Comparison of ENCODE assay signal across 31 cellular contexts in genomic region chr1:221989741-221990140, GRCh38.
"Had no signal": no experiment of that assay in that cellular context is flagged by ENCODE, and none has a peak within 500 bp of the region (broad histone marks: within the 10 kb centered on the region; RNA-seq: fewer than 3 reads in every experiment).

No MANE protein-coding gene starts in this region.

- H3K36me3 ChIP-seq: adrenal gland, cardiac muscle cell, heart right ventricle, neural progenitor cell, thyroid gland, upper lobe of left lung, vagina had no signal

- ATAC-seq: activated naive CD4-positive, alpha-beta T cell treated with anti-CD3 and anti-CD28 coated beads, Interleukin-2, amount 50 U/mL, for 72 hours; heart right ventricle; natural killer cell; right cardiac atrium; stimulated activated memory B cell treated with anti-CD40 and anti-IgM and Interleukin-4, amounts not matched to agents 10 μg/mL and 1 μg/mL and 100 μg/mL, for 72 hours; stimulated activated naive CD8-positive, alpha-beta T cell treated with anti-CD3 and anti-CD28 coated beads, Interleukin-15, amount 100 ng/mL, for 72 hours had no signal

- H3K4me1 ChIP-seq: adrenal gland, neural progenitor cell, thyroid gland, vagina had no signal

- H3K4me2 ChIP-seq: neural progenitor cell had no signal

- H3K4me3 ChIP-seq: adrenal gland, cardiac muscle cell, coronary artery, dorsolateral prefrontal cortex, heart right ventricle, neural progenitor cell, thyroid gland, upper lobe of left lung, vagina had no signal

- H3K27ac ChIP-seq: adrenal gland, cardiac muscle cell, coronary artery, dorsolateral prefrontal cortex, heart right ventricle, neural progenitor cell, thyroid gland, upper lobe of left lung, vagina, VCaP had no signal

- H3K27me3 Mint-ChIP-seq: brain; memory B cell; stimulated activated memory B cell treated with anti-CD40 and anti-IgM and Interleukin-4, amounts not matched to agents 10 μg/mL and 1 μg/mL and 100 μg/mL, for 72 hours had no signal

- H3K36me3 Mint-ChIP-seq: brain; memory B cell; neural progenitor cell; stimulated activated memory B cell treated with anti-CD40 and anti-IgM and Interleukin-4, amounts not matched to agents 10 μg/mL and 1 μg/mL and 100 μg/mL, for 72 hours had no signal

- H3K27me3 ChIP-seq: adrenal gland, cardiac muscle cell, dorsolateral prefrontal cortex, heart right ventricle, neural progenitor cell, thyroid gland, upper lobe of left lung, vagina had no signal

- H3K27ac Mint-ChIP-seq: activated naive CD4-positive, alpha-beta T cell treated with anti-CD3 and anti-CD28 coated beads, Interleukin-2, amount 50 U/mL, for 72 hours; activated T-helper 1 cell treated with anti-CD3 and anti-CD28 coated beads, Interleukin-12 subunit alpha, Interleukin-12 subunit beta, Interleukin-2, Interleukin-4 antibody, amounts not matched to agents 30 ng/mL and 10 ng/mL and 1 ng/mL, durations not matched to agents 14 hours and 24 hours and 36 hours; brain; memory B cell; natural killer cell; neural progenitor cell; stimulated activated memory B cell treated with anti-CD40 and anti-IgM and Interleukin-4, amounts not matched to agents 10 μg/mL and 1 μg/mL and 100 μg/mL, for 72 hours had no signal

- H3K9ac ChIP-seq: neural progenitor cell had no signal

- DNase-seq: activated CD4-positive, alpha-beta T cell treated with anti-CD3 and anti-CD28 coated beads for 48 hours; activated CD4-positive, alpha-beta T cell treated with anti-CD3 and anti-CD28 coated beads, Interleukin-2, amount 50 U/mL, for 48 hours; activated CD8-positive, alpha-beta memory T cell treated with anti-CD3 and anti-CD28 coated beads for 24 hours; activated gamma-delta T cell; activated T-cell treated with anti-CD3 and anti-CD28 coated beads, Interleukin-2, amount 50 U/mL, for 1 hour; adrenal gland; aorta; cerebellar nuclear complex; dorsolateral prefrontal cortex; effector memory CD4-positive, alpha-beta T cell; erythroblast; foreskin melanocyte; heart right ventricle; natural killer cell; posterior cingulate gyrus; right cardiac atrium; stimulated activated CD4-positive, alpha-beta T cell treated with anti-CD3 and anti-CD28 coated beads, Interleukin-4, amount 100 ng/mL, for 24 hours; stimulated activated naive CD8-positive, alpha-beta T cell treated with anti-CD3 and anti-CD28 coated beads, Interleukin-15, amount 100 ng/mL, for 72 hours; T-helper 1 cell; thyroid gland; upper lobe of left lung had no signal

- H3K9me3 Mint-ChIP-seq: brain; memory B cell; neural progenitor cell; stimulated activated memory B cell treated with anti-CD40 and anti-IgM and Interleukin-4, amounts not matched to agents 10 μg/mL and 1 μg/mL and 100 μg/mL, for 72 hours had no signal

- H2AFZ ChIP-seq: neural progenitor cell had no signal

- H3K9me3 ChIP-seq: adrenal gland, heart right ventricle, thyroid gland, upper lobe of left lung, vagina had no signal

- H3K4me3 Mint-ChIP-seq: activated T-helper 1 cell treated with anti-CD3 and anti-CD28 coated beads, Interleukin-12 subunit alpha, Interleukin-12 subunit beta, Interleukin-2, Interleukin-4 antibody, amounts not matched to agents 30 ng/mL and 10 ng/mL and 1 ng/mL, durations not matched to agents 14 hours and 24 hours and 36 hours; brain; memory B cell; natural killer cell; neural progenitor cell; stimulated activated memory B cell treated with anti-CD40 and anti-IgM and Interleukin-4, amounts not matched to agents 10 μg/mL and 1 μg/mL and 100 μg/mL, for 72 hours; stimulated activated naive CD8-positive, alpha-beta T cell treated with anti-CD3 and anti-CD28 coated beads, Interleukin-15, amount 100 ng/mL, for 72 hours had no signal
